In genomic region chr2:38793511-38793910, GRCh38 we compare ENCODE assay signal across 14 cellular contexts. TPM values are rescaled to one million over a fixed set of nuclear protein-coding genes. Genes with fewer than 3 reads are reported as not detected.
DNase-seq lines count a peak whose midpoint lies in the region; ATAC-seq and TF ChIP-seq lines count a peak whose summit lies in the region.
"Had no signal": no experiment of that assay in that cellular context is flagged by ENCODE, and none has a peak within 500 bp of the region (broad histone marks: within the 10 kb centered on the region; RNA-seq: fewer than 3 reads in every experiment).

No MANE protein-coding gene starts in this region.

- H3K4me2 ChIP-seq in smooth muscle cell, result no peak overlapping the region

- no peak overlapping the region for H2AFZ ChIP-seq in smooth muscle cell (ENCODE audit: low read depth)

- TF ChIP-seq CTCF in Peyer's patch (IDR thresholded peaks at IDR 0.05) (no peak), nephron (IDR thresholded peaks at IDR 0.05; ENCODE audit: unreplicated experiment in 3 of 3) (no peak), transverse colon (IDR thresholded peaks at IDR 0.05) (no peak), mesothelial cell of epicardium (IDR thresholded peaks at IDR 0.05; ENCODE audit: unreplicated experiment) (no peak), smooth muscle cell (IDR thresholded peaks at IDR 0.05; ENCODE audit: borderline replicate concordance, insufficient read depth, poor library complexity, severe bottlenecking) (no peak)

- no peaks in the 10 kb centered on the region for H4K20me1 ChIP-seq in smooth muscle cell (ENCODE audit: low read depth)
- H4K20me1 ChIP-seq: BLaER1 treated with 17β-estradiol and CSF1 and Interleukin-3, amounts not matched to agents 10 nM and 100 nM had no signal

- in situ Hi-C loops in transverse colon (cut with MboI; ENCODE audit: low pct_ligation_motif_present in 1 of 4, low pct_unique_long_range_greater_than_20kb in 1 of 4, low sequenced_read_pairs in 3 of 4), result no loop called here

- TF ChIP-seq POLR2A in Peyer's patch (IDR thresholded peaks at IDR 0.05), result no peak
- TF ChIP-seq POLR2A in transverse colon (IDR thresholded peaks at IDR 0.05), result no peak

- TF ChIP-seq EP300 in transverse colon (IDR thresholded peaks at IDR 0.05; ENCODE audit: low read depth), result no peak

- H3K27ac Mint-ChIP-seq in nephron (peak overlapping the region in 2 of 3 experiments; percentile 88 to 89), mesothelial cell of epicardium (no peak overlapping the region)
- H3K27ac Mint-ChIP-seq: CD4-positive, CD25-positive, alpha-beta regulatory T cell; HFFc6 had no signal

- H3K36me3 ChIP-seq in Peyer's patch (no peaks in the 10 kb centered on the region), transverse colon (no peaks in the 10 kb centered on the region), smooth muscle cell (ENCODE audit: low read depth) (no peaks in the 10 kb centered on the region)

- 72 to 86% methylated on average over 5 of the region's 5 CpGs for WGBS in transverse colon (ENCODE audit: low coverage in 1 of 2), 2 donors
- WGBS in smooth muscle cell (ENCODE audit: low lambda C conversion rate), result 96% methylated on average over 5 of the region's 5 CpGs

- no peaks in the 10 kb centered on the region for H3K79me2 ChIP-seq in smooth muscle cell (ENCODE audit: low read depth)

- H3K4me3 Mint-ChIP-seq in nephron (no peak overlapping the region), mesothelial cell of epicardium (no peak overlapping the region)
- H3K4me3 Mint-ChIP-seq: CD4-positive, CD25-positive, alpha-beta regulatory T cell; HFFc6 had no signal

- no peaks in the 10 kb centered on the region for H3F3A ChIP-seq in smooth muscle cell (ENCODE audit: low read depth)

- H3K27me3 Mint-ChIP-seq in nephron (ENCODE audit: low read depth) (no peaks in the 10 kb centered on the region), mesothelial cell of epicardium (ENCODE audit: low read depth) (no peaks in the 10 kb centered on the region)
- H3K27me3 Mint-ChIP-seq: CD4-positive, CD25-positive, alpha-beta regulatory T cell had no signal

- H3K4me1 ChIP-seq in Peyer's patch (peaks cover 0 to 24% (median 3%) of the 10 kb centered on the region in 4 donors), transverse colon (peaks cover 0 to 24% (median 10%) of the 10 kb centered on the region in 4 donors), smooth muscle cell (ENCODE audit: low read depth) (no peaks in the 10 kb centered on the region)

- peak in 1 of 3 donors; percentile 82 for DNase-seq in Peyer's patch
- DNase-seq in left colon, result no peak
- DNase-seq in transverse colon, result no peak
- DNase-seq in NCI-H1105 treated with DMSO at 0.1 percent for 48 hours (lab: John Stamatoyannopoulos, UW), result no peak
- DNase-seq in mesothelial cell of epicardium (ENCODE audit: low spot score in 2 of 2, unreplicated experiment in 2 of 2), result no peak
- DNase-seq in smooth muscle cell (lab: John Stamatoyannopoulos, UW; ENCODE audit: unreplicated experiment), result no peak
- DNase-seq: AML-193; CD4-positive, CD25-positive, alpha-beta regulatory T cell; DMS 273 treated with DMSO at 0.1 percent for 48 hours; HCEC 1CT; HFFc6 had no signal

- H3K9me3 ChIP-seq in Peyer's patch, result no peaks in the 10 kb centered on the region
- H3K9me3 ChIP-seq in transverse colon, result no peaks in the 10 kb centered on the region
- no peaks in the 10 kb centered on the region for H3K9me3 ChIP-seq in smooth muscle cell (replicated peaks; ENCODE audit: low read depth)
- H3K9me3 ChIP-seq: BLaER1 treated with 17β-estradiol and CSF1 and Interleukin-3, amounts not matched to agents 10 nM and 100 nM had no signal

- H3K27ac ChIP-seq in Peyer's patch, result peak overlapping the region in 3 of 4 donors; percentile 8 to 79 (median 73)
- H3K27ac ChIP-seq in transverse colon, result peak overlapping the region in 3 of 4 donors; percentile 26 to 62 (median 42)
- H3K27ac ChIP-seq in smooth muscle cell (ENCODE audit: low read depth), result no peak overlapping the region
- H3K27ac ChIP-seq: BLaER1 treated with 17β-estradiol and CSF1 and Interleukin-3, amounts not matched to agents 10 nM and 100 nM; HL-60 had no signal

- H3K27me3 ChIP-seq in Peyer's patch, result no peaks in the 10 kb centered on the region
- no peaks in the 10 kb centered on the region for H3K27me3 ChIP-seq in transverse colon
- no peaks in the 10 kb centered on the region for H3K27me3 ChIP-seq in smooth muscle cell (ENCODE audit: low read depth)
- H3K27me3 ChIP-seq: BLaER1 treated with 17β-estradiol and CSF1 and Interleukin-3, amounts not matched to agents 10 nM and 100 nM had no signal

- H3K36me3 Mint-ChIP-seq in nephron (ENCODE audit: low read depth), result peaks cover 14% of the 10 kb centered on the region
- H3K36me3 Mint-ChIP-seq in mesothelial cell of epicardium, result no peaks in the 10 kb centered on the region

- H3K9ac ChIP-seq in smooth muscle cell (ENCODE audit: low read depth), result no peak overlapping the region
- H3K9ac ChIP-seq: BLaER1 treated with 17β-estradiol and CSF1 and Interleukin-3, amounts not matched to agents 10 nM and 100 nM had no signal

- peak; percentile 44 for ATAC-seq in left colon

- peak overlapping the region in 1 of 4 donors; percentile 13 for H3K4me3 ChIP-seq in Peyer's patch
- H3K4me3 ChIP-seq in transverse colon, result no peak overlapping the region
- H3K4me3 ChIP-seq in smooth muscle cell, result no peak overlapping the region
- H3K4me3 ChIP-seq: BLaER1 treated with 17β-estradiol and CSF1 and Interleukin-3, amounts not matched to agents 10 nM and 100 nM had no signal

- intact Hi-C loops in left colon (cut with DNase I, micrococcal nuclease), result no loop called here
- intact Hi-C loops in transverse colon (cut with DNase I; ENCODE audit: low total_unique reads), result no loop called here

- H3K4me1 Mint-ChIP-seq in nephron, result peaks cover 4% of the 10 kb centered on the region
- peaks cover 4% of the 10 kb centered on the region for H3K4me1 Mint-ChIP-seq in mesothelial cell of epicardium
- H3K4me1 Mint-ChIP-seq: CD4-positive, CD25-positive, alpha-beta regulatory T cell had no signal

- H3K9me3 Mint-ChIP-seq in nephron, result no peaks in the 10 kb centered on the region
- H3K9me3 Mint-ChIP-seq in mesothelial cell of epicardium, result no peaks in the 10 kb centered on the region
- H3K9me3 Mint-ChIP-seq: CD4-positive, CD25-positive, alpha-beta regulatory T cell; HFFc6 had no signal

RNA-seq across cellular contexts. Expression of gene GEMIN6, which starts 15.5 kb away (rescaled TPM):
- total RNA-seq in Peyer's patch (10 to 100 TPM in 1 of 4 donors, 1 to 10 TPM in 3; 3.9 to 12.4 (median 6.8) TPM), left colon (1 to 10 TPM; 5.1 to 6.9 TPM), transverse colon (1 to 10 TPM in 3 of 4 donors, not detected in 1; 1.8 to 5.9 (median 3.8) TPM), mesothelial cell of epicardium (12.0 to 13.0 TPM (median 12.0 TPM) in 3 replicates), smooth muscle cell (2.7 and 4.9 TPM in 2 replicates)
- 9.0 and 10.2 TPM in 2 replicates for polyA plus RNA-seq in smooth muscle cell

RNA-seq across cellular contexts. Expression of gene SRSF7, which starts 42.4 kb away (rescaled TPM):
- total RNA-seq in Peyer's patch (100 to 1,000 TPM in 3 of 4 donors, 10 to 100 TPM in 1; 93.3 to 295 (median 139) TPM), left colon (10 to 100 TPM; 85.6 to 91.2 TPM), transverse colon (100 to 1,000 TPM in 2 of 4 donors, 10 to 100 TPM in 2; 75.6 to 153 (median 95.0) TPM), mesothelial cell of epicardium (185 to 189 TPM (median 187 TPM) in 3 replicates), smooth muscle cell (92.5 and 122 TPM in 2 replicates)
- polyA plus RNA-seq in smooth muscle cell, result 102 and 107 TPM in 2 replicates
